Comparison of ENCODE assay signal across 15 cellular contexts in genomic region chr11:19868871-19869270, GRCh38.
DNase-seq lines count a peak whose midpoint lies in the region; FAIRE-seq and TF ChIP-seq lines count a peak whose summit lies in the region.
"Had no signal": no experiment of that assay in that cellular context is flagged by ENCODE, and none has a peak within 500 bp of the region (broad histone marks: within the 10 kb centered on the region; RNA-seq: fewer than 3 reads in every experiment).

No MANE protein-coding gene starts in this region.

- H3K36me3 ChIP-seq in mammary epithelial cell (ENCODE audit: insufficient read depth, low read length) (no peaks in the 10 kb centered on the region), breast epithelium (no peaks in the 10 kb centered on the region), esophagus muscularis mucosa (peaks cover 0 to 33% (median 9%) of the 10 kb centered on the region in 4 donors), skeletal muscle tissue (ENCODE audit: control insufficient read depth in 3 of 3, insufficient read depth in 3 of 3, low read length in 3 of 3) (no peaks in the 10 kb centered on the region), ascending aorta (peaks cover 22 to 43% of the 10 kb centered on the region in 2 donors), small intestine (ENCODE audit: control insufficient read depth in 2 of 2, insufficient read depth in 2 of 2, low read length in 2 of 2) (no peaks in the 10 kb centered on the region)
- H3K36me3 ChIP-seq: cardiac muscle cell had no signal

- no peak for DNase-seq in mammary epithelial cell
- DNase-seq in breast epithelium (ENCODE audit: low spot score in 2 of 2): no peak
- DNase-seq in NCI-H69 (lab: John Stamatoyannopoulos, UW): peak; percentile 45
- no peak for DNase-seq in esophagus muscularis mucosa (ENCODE audit: extremely low spot score)
- DNase-seq in HuH-7.5 (ENCODE audit: low spot score): no peak
- DNase-seq in ascending aorta (ENCODE audit: low spot score in 2 of 2): no peak
- DNase-seq in small intestine: no peak
- DNase-seq: activated CD4-positive, alpha-beta T cell treated with anti-CD3 and anti-CD28 coated beads, Interleukin-2, amount 50 U/mL, for 48 hours; activated T-cell treated with anti-CD3 and anti-CD28 coated beads, Interleukin-2, amount 50 U/mL, for 1 hour; effector CD8-positive, alpha-beta T cell; SW 1271 had no signal

- H3K9me3 ChIP-seq in mammary epithelial cell (replicated peaks; ENCODE audit: insufficient read depth, low read length) (no peaks in the 10 kb centered on the region), breast epithelium (no peaks in the 10 kb centered on the region), esophagus muscularis mucosa (no peaks in the 10 kb centered on the region), skeletal muscle tissue (ENCODE audit: control insufficient read depth in 3 of 3, low read length in 3 of 3) (no peaks in the 10 kb centered on the region), ascending aorta (no peaks in the 10 kb centered on the region), small intestine (ENCODE audit: control insufficient read depth, low read depth) (no peaks in the 10 kb centered on the region)

- H3K4me3 ChIP-seq in mammary epithelial cell (replicated peaks in 1 of 3; ENCODE audit: insufficient read depth in 1 of 3, low read depth in 2 of 3, low read length in 3 of 3): no peak overlapping the region
- H3K4me3 ChIP-seq in breast epithelium: no peak overlapping the region
- H3K4me3 ChIP-seq in esophagus muscularis mucosa: no peak overlapping the region
- peak overlapping the region in 1 of 3 donors; percentile 9 for H3K4me3 ChIP-seq in skeletal muscle tissue (ENCODE audit: low read length in 3 of 3)
- no peak overlapping the region for H3K4me3 ChIP-seq in ascending aorta
- H3K4me3 ChIP-seq in small intestine (ENCODE audit: low read depth in 1 of 2, low read length in 2 of 2): no peak overlapping the region
- H3K4me3 ChIP-seq: cardiac muscle cell, PC-9 had no signal

- no peaks in the 10 kb centered on the region for H4K20me1 ChIP-seq in mammary epithelial cell (ENCODE audit: insufficient read depth, low read length)

- CTCF ChIA-PET in mammary epithelial cell (lab: Charles Lee; ENCODE audit: low non-redundant PET): interaction anchor here (0.5 kb wide), 1 partner anchor 35 kb away, joined by 3 read pairs; no protein-coding TSS in a partner anchor

- H3K79me2 ChIP-seq in mammary epithelial cell (ENCODE audit: insufficient read depth, low read length): no peaks in the 10 kb centered on the region

- no peaks in the 10 kb centered on the region for H3K27me3 ChIP-seq in mammary epithelial cell (ENCODE audit: insufficient read depth, low read length)
- no peaks in the 10 kb centered on the region for H3K27me3 ChIP-seq in breast epithelium
- no peaks in the 10 kb centered on the region for H3K27me3 ChIP-seq in esophagus muscularis mucosa
- no peaks in the 10 kb centered on the region for H3K27me3 ChIP-seq in skeletal muscle tissue (ENCODE audit: control insufficient read depth in 3 of 3, insufficient read depth in 3 of 3, low read length in 3 of 3)
- H3K27me3 ChIP-seq in ascending aorta: no peaks in the 10 kb centered on the region
- H3K27me3 ChIP-seq in small intestine (ENCODE audit: control insufficient read depth in 2 of 2, insufficient read depth in 2 of 2, low read length in 2 of 2): no peaks in the 10 kb centered on the region
- H3K27me3 ChIP-seq: cardiac muscle cell had no signal

- intact Hi-C loops in mammary epithelial cell (cut with micrococcal nuclease): no loop called here
- intact Hi-C loops in breast epithelium (cut with DNase I; ENCODE audit: low total_unique reads): no loop called here
- intact Hi-C loops in esophagus muscularis mucosa (cut with DNase I): no loop called here
- intact Hi-C loops in ascending aorta (cut with DNase I): no loop called here

- H3K27ac ChIP-seq in mammary epithelial cell (ENCODE audit: insufficient read depth, low read depth, low read length): peak overlapping the region; percentile 27
- H3K27ac ChIP-seq in breast epithelium: peak overlapping the region in 1 of 2 donors; percentile 43
- H3K27ac ChIP-seq in esophagus muscularis mucosa (replicated peaks in 1 of 4): peak overlapping the region; percentile 42 to 79 (median 64)
- peak overlapping the region; percentile 75 for H3K27ac ChIP-seq in skeletal muscle tissue (ENCODE audit: low read depth, low read length)
- no peak overlapping the region for H3K27ac ChIP-seq in ascending aorta
- no peak overlapping the region for H3K27ac ChIP-seq in small intestine (ENCODE audit: low read depth in 1 of 2, low read length in 1 of 2)
- H3K27ac ChIP-seq: cardiac muscle cell, PC-9 had no signal

- peaks cover 39% of the 10 kb centered on the region for H3K4me1 ChIP-seq in mammary epithelial cell (ENCODE audit: insufficient read depth, low read length)
- H3K4me1 ChIP-seq in breast epithelium: peaks cover 0 to 12% of the 10 kb centered on the region in 2 donors
- peaks cover 49 to 71% (median 63%) of the 10 kb centered on the region in 4 donors for H3K4me1 ChIP-seq in esophagus muscularis mucosa
- peaks cover 25 to 37% (median 28%) of the 10 kb centered on the region in 3 donors for H3K4me1 ChIP-seq in skeletal muscle tissue (ENCODE audit: control insufficient read depth in 3 of 3, insufficient read depth in 3 of 3, low read length in 3 of 3)
- H3K4me1 ChIP-seq in ascending aorta: peaks cover 21 to 61% of the 10 kb centered on the region in 2 donors
- peaks cover 0 to 3% of the 10 kb centered on the region in 2 donors for H3K4me1 ChIP-seq in small intestine (ENCODE audit: control insufficient read depth in 2 of 2, insufficient read depth in 1 of 2, low read depth in 1 of 2, low read length in 1 of 2)

- in situ Hi-C loops in mammary epithelial cell (cut with MboI; ENCODE audit: low sequenced_read_pairs in 2 of 2): no loop called here

- dilution Hi-C loops in mammary epithelial cell (cut with HindIII; ENCODE audit: low sequenced_read_pairs): no loop called here

- BruUV-seq in mammary epithelial cell (replicated peaks; lab: Mats Ljungman, UMichigan): no TSS peak

- TF ChIP-seq EP300 in esophagus muscularis mucosa (IDR thresholded peaks at IDR 0.05): no peak

- H3K9ac ChIP-seq in mammary epithelial cell (ENCODE audit: insufficient read depth, low read length) (no peak overlapping the region), skeletal muscle tissue (ENCODE audit: low read depth in 1 of 3, low read length in 3 of 3) (peak overlapping the region in 2 of 3 donors; percentile 23 to 54)

- TF ChIP-seq CTCF in mammary epithelial cell (conservative IDR thresholded peaks at IDR 0.05 in 1 of 2, IDR thresholded peaks at IDR 0.05 in 1 of 2; ENCODE audit: extremely low read depth in 1 of 2, insufficient read depth in 1 of 2, low read depth in 1 of 2, low read length in 2 of 2) (no peak), breast epithelium (IDR thresholded peaks at IDR 0.05) (no peak), esophagus muscularis mucosa (IDR thresholded peaks at IDR 0.05) (no peak), ascending aorta (IDR thresholded peaks at IDR 0.05) (no peak)

- no peak for FAIRE-seq in small intestine (lab: Jason Lieb, UNC)
- FAIRE-seq: G401.6 had no signal

- peak overlapping the region; percentile 37 for H3K4me2 ChIP-seq in mammary epithelial cell (ENCODE audit: insufficient read depth, low read depth, low read length)
- H3K4me2 ChIP-seq: PC-9 had no signal

- 5% methylated on average over 2 of the region's 2 CpGs for WGBS in mammary epithelial cell (ENCODE audit: low coverage, missing lambda C conversion rate)
- 71% methylated on average over 2 of the region's 2 CpGs for WGBS in esophagus muscularis mucosa
- 90 to 96% (median 91%) methylated on average over 2 of the region's 2 CpGs for WGBS in small intestine, 3 donors

- no peak overlapping the region for H2AFZ ChIP-seq in mammary epithelial cell (ENCODE audit: low read depth, low read length)
- H2AFZ ChIP-seq: PC-9 had no signal

- no peak for TF ChIP-seq POLR2A in breast epithelium (IDR thresholded peaks at IDR 0.05)
- TF ChIP-seq POLR2A in esophagus muscularis mucosa (IDR thresholded peaks at IDR 0.05; ENCODE audit: low read depth): no peak

Comparison
In these comparisons a context has a peak if more than half of its experiments do, and no peak if none do; other contexts are left out.
1. H3K27ac ChIP-seq: peak in mammary epithelial cell (single experiment), esophagus muscularis mucosa (4 of 4) and skeletal muscle tissue (single experiment); none in ascending aorta (0 of 2) and small intestine (0 of 2).